Comparison of ENCODE assay signal across 17 cellular contexts in the genomic region with DNA sequence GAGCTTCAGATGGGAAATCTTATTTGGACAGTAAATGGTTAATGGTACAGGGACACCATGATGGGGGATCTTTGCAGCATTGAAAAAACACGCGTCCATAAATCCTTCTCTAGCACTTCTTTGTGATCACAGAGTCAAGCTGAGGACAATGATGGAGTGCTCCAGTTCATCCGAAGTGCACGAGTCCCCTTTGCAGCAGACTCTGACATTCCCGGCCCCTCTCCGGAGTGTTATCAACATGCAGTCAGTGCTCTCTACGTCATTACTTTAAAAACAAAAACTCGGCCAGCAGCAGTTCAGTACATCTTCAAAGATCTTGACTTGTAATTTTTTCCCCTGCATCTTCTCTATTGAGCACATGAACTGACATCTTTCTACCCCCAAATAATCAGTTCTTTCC.
DNase-seq lines count a peak whose midpoint lies in the region; ATAC-seq and TF ChIP-seq lines count a peak whose summit lies in the region.
"Had no signal": no experiment of that assay in that cellular context is flagged by ENCODE, and none has a peak within 500 bp of the region (broad histone marks: within the 10 kb centered on the region; RNA-seq: fewer than 3 reads in every experiment).

No MANE protein-coding gene starts in this region.

- H3K27me3 ChIP-seq in aorta (ENCODE audit: control insufficient read depth in 1 of 2, insufficient read depth in 2 of 2, low read length in 1 of 2), result no peaks in the 10 kb centered on the region
- H3K27me3 ChIP-seq: BLaER1, SJSA1, spleen had no signal

- no peak overlapping the region for H3K27ac Mint-ChIP-seq in chondrocyte (ENCODE audit: unreplicated experiment)
- H3K27ac Mint-ChIP-seq: activated B cell treated with CpG ODN at 0.5 μM for 24 hours; activated naive CD8-positive, alpha-beta T cell treated with anti-CD3 and anti-CD28 coated beads, Interleukin-2, amount 50 U/mL, for 24 hours; activated T-helper 17 cell treated with anti-CD3 and anti-CD28 coated beads, Interleukin-2, amount 50 U/mL, for 72 hours; progenitor cell of endocrine pancreas had no signal

- TF ChIP-seq CTCF in fibroblast of villous mesenchyme (IDR thresholded peaks at IDR 0.05; ENCODE audit: insufficient read depth, low read depth, low read length) (no peak), chondrocyte (IDR thresholded peaks at IDR 0.05) (no peak)

- intact Hi-C loops in Right ventricle myocardium inferior (cut with DNase I) (no loop called here), cardiac septum (cut with DNase I) (no loop called here), aorta (cut with DNase I) (no loop called here)

- H3K9me3 Mint-ChIP-seq in chondrocyte (ENCODE audit: low read depth), result no peaks in the 10 kb centered on the region
- H3K9me3 Mint-ChIP-seq: activated B cell treated with CpG ODN at 0.5 μM for 24 hours; activated naive CD8-positive, alpha-beta T cell treated with anti-CD3 and anti-CD28 coated beads, Interleukin-2, amount 50 U/mL, for 24 hours; activated T-helper 17 cell treated with anti-CD3 and anti-CD28 coated beads, Interleukin-2, amount 50 U/mL, for 72 hours had no signal

- H3K4me1 Mint-ChIP-seq in chondrocyte (ENCODE audit: low read depth), result peaks cover 10% of the 10 kb centered on the region
- H3K4me1 Mint-ChIP-seq: activated B cell treated with CpG ODN at 0.5 μM for 24 hours; activated T-helper 17 cell treated with anti-CD3 and anti-CD28 coated beads, Interleukin-2, amount 50 U/mL, for 72 hours had no signal

- no peaks in the 10 kb centered on the region for H3K27me3 Mint-ChIP-seq in chondrocyte (ENCODE audit: low read depth)
- H3K27me3 Mint-ChIP-seq: activated B cell treated with CpG ODN at 0.5 μM for 24 hours; activated naive CD8-positive, alpha-beta T cell treated with anti-CD3 and anti-CD28 coated beads, Interleukin-2, amount 50 U/mL, for 24 hours; activated T-helper 17 cell treated with anti-CD3 and anti-CD28 coated beads, Interleukin-2, amount 50 U/mL, for 72 hours; progenitor cell of endocrine pancreas had no signal

- ATAC-seq in Right ventricle myocardium inferior (peak; percentile 74), aorta (ENCODE audit: low FRiP score) (peak; percentile 72)
- ATAC-seq: activated naive CD8-positive, alpha-beta T cell treated with anti-CD3 and anti-CD28 coated beads, Interleukin-2, amount 50 U/mL, for 24 hours; activated T-helper 17 cell treated with anti-CD3 and anti-CD28 coated beads, Interleukin-2, amount 50 U/mL, for 72 hours had no signal

- no peak overlapping the region for H3K4me3 Mint-ChIP-seq in chondrocyte (ENCODE audit: unreplicated experiment)
- H3K4me3 Mint-ChIP-seq: activated B cell treated with CpG ODN at 0.5 μM for 24 hours; activated naive CD8-positive, alpha-beta T cell treated with anti-CD3 and anti-CD28 coated beads, Interleukin-2, amount 50 U/mL, for 24 hours; activated T-helper 17 cell treated with anti-CD3 and anti-CD28 coated beads, Interleukin-2, amount 50 U/mL, for 72 hours had no signal

- H3K4me3 ChIP-seq in fibroblast of villous mesenchyme (ENCODE audit: low read depth, low read length), result no peak overlapping the region
- H3K4me3 ChIP-seq in aorta (ENCODE audit: low read length in 2 of 2), result no peak overlapping the region
- H3K4me3 ChIP-seq: BLaER1, SJSA1, spleen had no signal

- DNase-seq in Right ventricle myocardium inferior (ENCODE audit: missing footprints) (no peak), cardiac septum (ENCODE audit: low spot score) (no peak), fibroblast of villous mesenchyme (ENCODE audit: low read depth) (peak; percentile 78), mucosa of gallbladder (ENCODE audit: low spot score) (peak; percentile 42), aorta (no peak), chondrocyte (ENCODE audit: low spot score) (no peak)
- DNase-seq in activated CD4-positive, alpha-beta T cell treated with anti-CD3 and anti-CD28 coated beads for 4 hours, result no peak
- no peak for DNase-seq in activated CD8-positive, alpha-beta memory T cell treated with anti-CD3 and anti-CD28 coated beads, Interleukin-2, amount 50 U/mL, for 48 hours
- DNase-seq: activated B cell treated with CpG ODN at 0.5 μM for 24 hours; activated CD8-positive, alpha-beta memory T cell treated with anti-CD3 and anti-CD28 coated beads for 24 hours; activated naive CD8-positive, alpha-beta T cell treated with anti-CD3 and anti-CD28 coated beads, Interleukin-2, amount 50 U/mL, for 24 hours; NCI-H2107; spleen had no signal

- peaks cover 17% of the 10 kb centered on the region for H3K36me3 Mint-ChIP-seq in chondrocyte (ENCODE audit: low read depth)

- H3K36me3 ChIP-seq in aorta (ENCODE audit: control insufficient read depth in 1 of 2, insufficient read depth in 2 of 2, low read length in 1 of 2), result no peaks in the 10 kb centered on the region

- 3 to 12% methylated on average over 8 of the region's 8 CpGs for WGBS in aorta, 2 donors

- no peaks in the 10 kb centered on the region for H3K9me3 ChIP-seq in aorta (ENCODE audit: control insufficient read depth, low read length)
- H3K9me3 ChIP-seq: BLaER1, SJSA1, spleen had no signal

- no peak overlapping the region for H3K27ac ChIP-seq in aorta (ENCODE audit: low read depth in 1 of 2, low read length in 2 of 2)
- H3K27ac ChIP-seq: BLaER1, SJSA1 had no signal

- no peaks in the 10 kb centered on the region for H3K4me1 ChIP-seq in aorta (ENCODE audit: control insufficient read depth in 1 of 2, insufficient read depth in 2 of 2, low read length in 2 of 2)

Comparison
In these comparisons a context has a peak if more than half of its experiments do, and no peak if none do; other contexts are left out.
1. DNase-seq: peak in fibroblast of villous mesenchyme (single experiment) and mucosa of gallbladder (single experiment); none in Right ventricle myocardium inferior (single experiment), cardiac septum (single experiment), aorta (0 of 2), activated CD4-positive, alpha-beta T cell treated with anti-CD3 and anti-CD28 coated beads for 4 hours (0 of 2), activated CD8-positive, alpha-beta memory T cell treated with anti-CD3 and anti-CD28 coated beads, Interleukin-2, amount 50 U/mL, for 48 hours (single experiment) and chondrocyte (single experiment).